In the genomic region with DNA sequence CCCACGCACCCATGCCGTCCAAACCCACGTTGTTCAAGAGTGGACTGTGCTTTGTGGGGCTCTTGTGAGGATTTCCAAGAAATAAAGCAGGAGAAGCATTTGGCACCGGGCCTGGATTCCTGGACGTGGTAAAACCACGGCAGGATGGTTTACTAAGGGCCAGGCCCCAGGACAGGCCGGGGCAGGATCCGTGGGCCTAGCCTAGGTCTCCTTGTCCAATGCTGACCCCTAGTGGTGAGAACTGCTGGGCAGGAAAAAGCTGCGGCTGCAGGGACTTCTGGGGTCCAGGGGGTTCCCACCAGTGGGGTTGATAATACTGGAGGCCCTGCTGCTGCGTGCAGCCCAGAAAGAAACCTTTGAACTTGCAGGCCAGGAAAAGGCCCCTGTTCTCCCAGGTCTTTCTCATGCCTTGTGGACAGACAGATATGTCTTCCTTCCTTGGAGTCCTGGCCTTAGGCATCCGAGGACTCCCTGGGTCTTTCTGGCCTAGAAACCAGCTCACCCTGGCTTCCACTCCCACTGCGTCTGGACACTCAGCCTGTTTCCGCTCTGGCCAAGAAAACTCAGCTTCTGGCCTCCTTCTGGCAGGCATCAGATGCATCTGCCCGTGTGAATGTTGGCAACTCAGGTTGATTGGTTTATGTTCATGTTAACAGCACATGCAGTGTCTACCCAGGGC, we compare ENCODE assay signal across 8 cellular contexts.
A peak's percentile ranks its signal among the peaks of the same experiment; 100 is the strongest.
DNase-seq lines count a peak whose midpoint lies in the region; ATAC-seq, FAIRE-seq and TF ChIP-seq lines count a peak whose summit lies in the region.

No MANE protein-coding gene starts in this region.

- H3K4me2 ChIP-seq in H1 (ENCODE audit: insufficient read depth in 1 of 2, low read depth in 2 of 2, low read length in 2 of 2) (no peak overlapping the region), mesendoderm (ENCODE audit: low read length) (no peak overlapping the region)

- peak; percentile 98 to 99 for TF ChIP-seq RAD21 in H1 (IDR thresholded peaks at IDR 0.05 in 1 of 2, conservative IDR thresholded peaks at IDR 0.05 in 1 of 2; ENCODE audit: low read depth in 2 of 2, low read length in 2 of 2)

- peak overlapping the region; percentile 61 for H4K91ac ChIP-seq in H1 (replicated peaks; ENCODE audit: insufficient read length, low read length)

- H2BK20ac ChIP-seq in H1 (ENCODE audit: low read length): no peak overlapping the region

- H3K4me1 Mint-ChIP-seq in activated CD8-positive, alpha-beta T cell treated with anti-CD3 and anti-CD28 coated beads for 36 hours (ENCODE audit: low read depth): no peaks in the 10 kb centered on the region

- H3K18ac ChIP-seq in H1 (ENCODE audit: extremely low read depth, low read length): no peak overlapping the region
- no peak overlapping the region for H3K18ac ChIP-seq in mesendoderm (ENCODE audit: low read length)

- H2AFZ ChIP-seq in H1 (ENCODE audit: low read length): no peak overlapping the region

- no peaks in the 10 kb centered on the region for H3K23me2 ChIP-seq in H1 (ENCODE audit: low read depth, low read length)

- FAIRE-seq in H1 (lab: Jason Lieb, UNC): peak; percentile 63

- H3K79me2 ChIP-seq in H1 (ENCODE audit: control insufficient read depth in 1 of 2, insufficient read depth in 2 of 2, low read length in 2 of 2) (no peaks in the 10 kb centered on the region; a peak in 1 of 4 replicates), mesendoderm (ENCODE audit: control insufficient read depth, insufficient read depth, low read length) (no peaks in the 10 kb centered on the region)

- H2BK120ac ChIP-seq in H1 (replicated peaks; ENCODE audit: low read depth, low read length) (no peak overlapping the region), mesendoderm (ENCODE audit: low read depth, low read length) (no peak overlapping the region)

- H3K23ac ChIP-seq in H1 (ENCODE audit: insufficient read length): no peak overlapping the region
- H3K23ac ChIP-seq in mesendoderm (ENCODE audit: low read length): no peak overlapping the region

- no peaks in the 10 kb centered on the region for H3K27me3 Mint-ChIP-seq in activated CD8-positive, alpha-beta T cell treated with anti-CD3 and anti-CD28 coated beads for 36 hours

- no peaks in the 10 kb centered on the region for H3K36me3 Mint-ChIP-seq in activated CD8-positive, alpha-beta T cell treated with anti-CD3 and anti-CD28 coated beads for 36 hours (ENCODE audit: low read depth)

- peak overlapping the region; percentile 55; the same call in 1 of the 2 replicates for H2BK12ac ChIP-seq in H1 (ENCODE audit: low read depth, low read length)

- H3K4me3 Mint-ChIP-seq in activated CD8-positive, alpha-beta T cell treated with anti-CD3 and anti-CD28 coated beads for 36 hours: no peak overlapping the region

- H2AK5ac ChIP-seq in H1 (ENCODE audit: low read depth, low read length) (no peak overlapping the region), mesendoderm (ENCODE audit: low read length) (no peak overlapping the region)

- no peak for TF ChIP-seq EP300 in H1 (IDR thresholded peaks at IDR 0.05; ENCODE audit: borderline replicate concordance in 1 of 2, low read depth in 2 of 2, low read length in 2 of 2)

- no peak overlapping the region for H3K14ac ChIP-seq in H1 (ENCODE audit: insufficient read length)

- H3K4ac ChIP-seq in H1 (replicated peaks; ENCODE audit: insufficient read length, low read depth, low read length): no peak overlapping the region
- no peak overlapping the region for H3K4ac ChIP-seq in mesendoderm (ENCODE audit: low read depth, low read length)

- no peaks in the 10 kb centered on the region for H3K36me3 ChIP-seq in H1 (ENCODE audit: control insufficient read depth in 2 of 4, insufficient read depth in 4 of 4, low read length in 3 of 4)
- H3K36me3 ChIP-seq in mesendoderm (ENCODE audit: control insufficient read depth, insufficient read depth, low read length): no peaks in the 10 kb centered on the region

- intact Hi-C loops in activated CD8-positive, alpha-beta T cell treated with anti-CD3 and anti-CD28 coated beads for 36 hours (cut with micrococcal nuclease): no loop called here

- CTCF ChIA-PET in activated CD8-positive, alpha-beta T cell treated with anti-CD3 and anti-CD28 coated beads for 36 hours (lab: Charles Lee): interaction anchor here (0.8 to 1.6 kb wide), 7 partner anchors 9 to 1218 kb away, joined by 3 to 5 read pairs (median 4); no protein-coding TSS in a partner anchor
- CTCF ChIA-PET in H1 (lab: Charles Lee; ENCODE audit: partially characterized antibody): interaction anchor here (0.6 to 3.8 kb wide), 57 partner anchors 9 to 788 kb away, joined by 3 to 53 read pairs (median 4); no protein-coding TSS in a partner anchor

- H2BK5ac ChIP-seq in H1 (ENCODE audit: low read depth, low read length) (no peak overlapping the region; the same call in 1 of the 2 replicates), mesendoderm (ENCODE audit: low read length) (no peak overlapping the region)

- no peak overlapping the region for H3K4me3 ChIP-seq in H1 (ENCODE audit: extremely low read depth in 1 of 4, insufficient read depth in 2 of 4, low read depth in 3 of 4, low read length in 4 of 4)
- no peak overlapping the region for H3K4me3 ChIP-seq in mesendoderm (ENCODE audit: low read length)

- H3K79me1 ChIP-seq in H1 (ENCODE audit: low read depth, low read length): no peaks in the 10 kb centered on the region
- no peaks in the 10 kb centered on the region for H3K79me1 ChIP-seq in mesendoderm (ENCODE audit: low read length)

- no peak for TF ChIP-seq POLR2A in H1 (IDR thresholded peaks at IDR 0.05; ENCODE audit: control extremely low read depth in 1 of 2, low read depth in 2 of 2, low read length in 2 of 2)

- H3K9ac ChIP-seq in H1 (replicated peaks in 1 of 4; ENCODE audit: extremely low read depth in 1 of 4, low read depth in 3 of 4, low read length in 3 of 4) (no peak overlapping the region; a peak in 1 of 7 replicates), mesendoderm (ENCODE audit: low read length) (no peak overlapping the region)

- no peak overlapping the region for H3K27ac Mint-ChIP-seq in activated CD8-positive, alpha-beta T cell treated with anti-CD3 and anti-CD28 coated beads for 36 hours

- H4K20me1 ChIP-seq in H1 (replicated peaks in 1 of 2; ENCODE audit: control insufficient read depth in 1 of 2, insufficient read depth in 2 of 2, low read length in 2 of 2): peaks cover 0 to 2% of the 10 kb centered on the region in 2 experiments

- H3K9me3 Mint-ChIP-seq in activated CD8-positive, alpha-beta T cell treated with anti-CD3 and anti-CD28 coated beads for 36 hours: no peaks in the 10 kb centered on the region

- peak; percentile 91 for TF ChIP-seq CTCF in activated CD8-positive, alpha-beta T cell treated with anti-CD3 and anti-CD28 coated beads for 36 hours (IDR thresholded peaks at IDR 0.05)
- TF ChIP-seq CTCF in H1 (IDR thresholded peaks at IDR 0.05; ENCODE audit: control extremely low read depth in 1 of 3, insufficient read depth in 1 of 3, low read depth in 1 of 3, low read length in 3 of 3): peak; percentile 87 to 95 (median 92)

- H4K5ac ChIP-seq in H1 (ENCODE audit: insufficient read length, low read depth, low read length) (no peak overlapping the region), mesendoderm (ENCODE audit: low read length) (no peak overlapping the region)

- POLR2A ChIA-PET in activated CD8-positive, alpha-beta T cell treated with anti-CD3 and anti-CD28 coated beads for 36 hours (lab: Charles Lee): no interaction called here
- POLR2A ChIA-PET in H1 (lab: Charles Lee; ENCODE audit: partially characterized antibody): no interaction called here

- H3K27ac ChIP-seq in H1 (ENCODE audit: low read depth, low read length) (no peak overlapping the region), mesendoderm (ENCODE audit: low read depth, low read length) (no peak overlapping the region)

- no peak overlapping the region; the same call in 1 of the 2 replicates for H2BK15ac ChIP-seq in H1 (ENCODE audit: low read length)
- H2BK15ac ChIP-seq in mesendoderm (replicated peaks; ENCODE audit: low read depth): no peak overlapping the region

- ATAC-seq in activated CD8-positive, alpha-beta T cell treated with anti-CD3 and anti-CD28 coated beads for 36 hours: peak; percentile 80
- no peak for ATAC-seq in GM19467 (IDR thresholded peaks at IDR 0.05; ENCODE audit: unreplicated experiment)

- H3K56ac ChIP-seq in H1 (replicated peaks; ENCODE audit: insufficient read length, low read depth, low read length) (no peak overlapping the region), mesendoderm (ENCODE audit: low read length) (no peak overlapping the region)

- no peaks in the 10 kb centered on the region for H3K9me3 ChIP-seq in H1 (ENCODE audit: insufficient read depth in 2 of 2, low read depth in 1 of 2, low read length in 1 of 2)

- H3K27me3 ChIP-seq in H1 (replicated peaks in 1 of 4; ENCODE audit: control insufficient read depth in 3 of 4, extremely low read depth in 1 of 4, insufficient read depth in 3 of 4, low read length in 3 of 4): no peaks in the 10 kb centered on the region
- no peaks in the 10 kb centered on the region for H3K27me3 ChIP-seq in mesendoderm (ENCODE audit: insufficient read depth, low read length, poor library complexity)

- DNase-seq in stimulated activated naive CD4-positive, alpha-beta T cell (lab: John Stamatoyannopoulos, UW): peak in 5 of 6 experiments; percentile 8 to 55 (median 12)
- no peak for DNase-seq in stimulated activated naive CD4-positive, alpha-beta T cell treated with Interleukin-2 at 50 U/mL for 16 hours (lab: John Stamatoyannopoulos, UW)
- DNase-seq in NCI-H2171 (lab: John Stamatoyannopoulos, UW) (peak; percentile 26), H1 (ENCODE audit: low read depth in 1 of 2, low spot score in 2 of 2) (peak; percentile 36 to 94), mesendoderm (peak; percentile 74)
- peak; percentile 70 for DNase-seq in activated CD8-positive, alpha-beta T cell treated with anti-CD3 and anti-CD28 coated beads for 36 hours
- DNase-seq in stimulated activated CD8-positive, alpha-beta memory T cell treated with anti-CD3 and anti-CD28 coated beads, Interleukin-2, amount 100 ng/mL, for 48 hours (ENCODE audit: low read depth in 2 of 2): peak; percentile 37 to 55

- WGBS in H1 (ENCODE audit: extremely low coverage in 1 of 2, insufficient coverage in 1 of 2, insufficient read length in 1 of 2, insufficient replicate concordance in 2 of 2, low coverage in 1 of 2, low lambda C conversion rate in 2 of 2, missing lambda C conversion rate in 1 of 2), 2 experiments: 66% methylated on average over 14 of the region's 14 CpGs; no CpG with 5 or more reads in 1 of the 2 experiments
- WGBS in mesendoderm (ENCODE audit: extremely low coverage, insufficient coverage, low lambda C conversion rate): no CpG with 5 or more reads among the region's 14 CpGs

- H3K4me1 ChIP-seq in H1 (replicated peaks in 1 of 4; ENCODE audit: control insufficient read depth in 3 of 4, insufficient read depth in 4 of 4, low read length in 3 of 4): no peaks in the 10 kb centered on the region
- H3K4me1 ChIP-seq in mesendoderm (ENCODE audit: control insufficient read depth, low read depth, low read length): no peaks in the 10 kb centered on the region

- H4K8ac ChIP-seq in H1 (ENCODE audit: extremely low read depth, insufficient read depth, low read length) (peak overlapping the region; percentile 57), mesendoderm (ENCODE audit: low read depth, low read length) (no peak overlapping the region)

TF ChIP-seq in H1, 55 proteins besides CTCF, POLR2A, EP300 and RAD21 (continues in another document):
- TF ChIP-seq EGR1 (IDR thresholded peaks at IDR 0.05; ENCODE audit: borderline replicate concordance, low read depth, low read length): peak; percentile 59
- 0 out of 2 replicates have a peak, but pooled peaks have one; percentile 37 for TF ChIP-seq GABPA (IDR thresholded peaks at IDR 0.05; ENCODE audit: borderline replicate concordance, insufficient read depth, low read length)
